Comparison of ENCODE assay signal across 22 cellular contexts in the genomic region with DNA sequence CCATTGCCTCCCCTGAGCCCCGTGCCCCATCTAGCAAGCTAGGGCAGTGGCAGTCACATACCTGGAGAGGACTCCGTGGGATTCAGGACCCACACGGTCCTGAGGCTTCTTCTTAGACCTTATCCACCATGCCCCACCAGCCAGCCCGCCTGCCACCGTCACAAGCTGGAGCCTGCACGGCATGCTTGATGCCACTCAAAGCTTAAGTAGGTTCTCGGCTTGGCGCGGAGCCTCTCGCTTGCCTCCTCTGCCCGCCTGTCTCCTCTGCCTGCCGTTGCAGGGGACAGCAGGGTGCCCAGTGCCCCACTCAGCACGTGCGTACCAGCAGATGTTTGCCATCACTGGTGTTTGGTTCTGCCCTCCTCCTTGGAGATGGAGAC. TPM values are rescaled to one million over a fixed set of nuclear protein-coding genes. Genes with fewer than 3 reads are reported as not detected.
A peak's percentile ranks its signal among the peaks of the same experiment; 100 is the strongest.
DNase-seq lines count a peak whose midpoint lies in the region; TF ChIP-seq lines count a peak whose summit lies in the region.
"Had no signal": no experiment of that assay in that cellular context is flagged by ENCODE, and none has a peak within 500 bp of the region (broad histone marks: within the 10 kb centered on the region; RNA-seq: fewer than 3 reads in every experiment).

No MANE protein-coding gene starts in this region.

- H3K36me3 ChIP-seq in spleen = no peaks in the 10 kb centered on the region
- H3K36me3 ChIP-seq in mammary epithelial cell (ENCODE audit: insufficient read depth, low read length) = no peaks in the 10 kb centered on the region
- H3K36me3 ChIP-seq: heart left ventricle, transverse colon had no signal

- in situ Hi-C loops in mammary epithelial cell (cut with MboI; ENCODE audit: low sequenced_read_pairs in 2 of 2) = no loop called here

- DNase-seq in activated effector memory CD4-positive, alpha-beta T cell treated with anti-CD3 and anti-CD28 coated beads, Interleukin-2, amount 50 U/mL, for 16 hours = peak; percentile 54
- DNase-seq in activated effector memory CD4-positive, alpha-beta T cell treated with Interleukin-2 at 50 U/mL for 16 hours = no peak
- DNase-seq in NCI-H345 (lab: John Stamatoyannopoulos, UW) (peak; percentile 75), islet precursor cell (peak; percentile 49), spleen (peak; percentile 71), mammary epithelial cell (no peak), 8988T (no peak), erythroblast (lab: John Stamatoyannopoulos, UW) (no peak)
- DNase-seq: DND-41; effector memory CD8-positive, alpha-beta T cell; NCI-H446 treated with DMSO at 0.1 percent for 48 hours; SHP77; stimulated activated CD4-positive, alpha-beta T cell treated with anti-CD3 and anti-CD28 coated beads, Interleukin-15, amount 100 ng/mL, for 24 hours; stimulated activated naive B cell treated with anti-CD40 and anti-IgM and Interleukin-4, amounts not matched to agents 10 μg/mL and 1 μg/mL and 100 μg/mL, for 72 hours; transverse colon had no signal

- H3K27me3 ChIP-seq in spleen (replicated peaks in 1 of 7) = peaks cover 0 to 6% (median 0%) of the 10 kb centered on the region in 7 donors
- H3K27me3 ChIP-seq in mammary epithelial cell (ENCODE audit: insufficient read depth, low read length) = no peaks in the 10 kb centered on the region
- H3K27me3 ChIP-seq: heart left ventricle, transverse colon had no signal

- H3K4me1 ChIP-seq in spleen = peaks cover 0 to 12% (median 2%) of the 10 kb centered on the region in 6 donors
- peaks cover 10% of the 10 kb centered on the region for H3K4me1 ChIP-seq in mammary epithelial cell (ENCODE audit: insufficient read depth, low read length)
- H3K4me1 ChIP-seq: heart left ventricle, transverse colon had no signal

- no peak overlapping the region for H3K27ac ChIP-seq in spleen
- H3K27ac ChIP-seq in mammary epithelial cell (ENCODE audit: insufficient read depth, low read depth, low read length) = no peak overlapping the region
- H3K27ac ChIP-seq: heart left ventricle, transverse colon had no signal

- peaks cover 0 to 14% (median 4%) of the 10 kb centered on the region in 8 donors for H3K9me3 ChIP-seq in spleen
- no peaks in the 10 kb centered on the region for H3K9me3 ChIP-seq in mammary epithelial cell (replicated peaks; ENCODE audit: insufficient read depth, low read length)
- H3K9me3 ChIP-seq: transverse colon had no signal

- TF ChIP-seq POLR2A in spleen (IDR thresholded peaks at IDR 0.05) = no peak
- TF ChIP-seq POLR2A in erythroblast (IDR thresholded peaks at IDR 0.05; ENCODE audit: low read length) = no peak

- no peaks in the 10 kb centered on the region for H4K20me1 ChIP-seq in mammary epithelial cell (ENCODE audit: insufficient read depth, low read length)

- 79 to 85% (median 82%) methylated on average over 10 to 14 of the region's 14 CpGs for WGBS in spleen, 5 donors
- 43% methylated on average over 13 of the region's 14 CpGs for whole genome bisulfite sequencing in mammary epithelial cell (ENCODE audit: low coverage, missing lambda C conversion rate)

- no TSS peak for BruUV-seq in mammary epithelial cell (replicated peaks; lab: Mats Ljungman, UMichigan)

- TF ChIP-seq CTCF in spleen (IDR thresholded peaks at IDR 0.05 in 8 of 11, conservative IDR thresholded peaks at IDR 0.05 in 3 of 11) (no peak), mammary epithelial cell (conservative IDR thresholded peaks at IDR 0.05 in 1 of 2, IDR thresholded peaks at IDR 0.05 in 1 of 2; ENCODE audit: extremely low read depth in 1 of 2, insufficient read depth in 1 of 2, low read depth in 1 of 2, low read length in 2 of 2) (no peak)

- intact Hi-C loops in spleen (cut with DNase I; ENCODE audit: low total_unique reads) (no loop called here), mammary epithelial cell (cut with micrococcal nuclease) (no loop called here)

- CTCF ChIA-PET in mammary epithelial cell (lab: Charles Lee; ENCODE audit: low non-redundant PET) = no interaction called here

- no peak overlapping the region for H2AFZ ChIP-seq in mammary epithelial cell (ENCODE audit: low read depth, low read length)

- H3K4me2 ChIP-seq in mammary epithelial cell (ENCODE audit: insufficient read depth, low read depth, low read length) = no peak overlapping the region

- H3K79me2 ChIP-seq in mammary epithelial cell (ENCODE audit: insufficient read depth, low read length) = no peaks in the 10 kb centered on the region

- dilution Hi-C loops in mammary epithelial cell (cut with HindIII; ENCODE audit: low sequenced_read_pairs) = no loop called here

- H3K9ac ChIP-seq in mammary epithelial cell (ENCODE audit: insufficient read depth, low read length) = no peak overlapping the region

- H3K4me3 ChIP-seq in spleen (no peak overlapping the region), mammary epithelial cell (replicated peaks in 1 of 3; ENCODE audit: insufficient read depth in 1 of 3, low read depth in 2 of 3, low read length in 3 of 3) (no peak overlapping the region)
- H3K4me3 ChIP-seq: heart left ventricle, transverse colon had no signal

RNA-seq across cellular contexts. Expression of gene PSAPL1, which starts 14.1 kb away (rescaled TPM):
- not detected for total RNA-seq in spleen
- not detected for polyA plus RNA-seq in spleen
- total RNA-seq in mammary epithelial cell = under 1 TPM in 1 of 2 donors, not detected in 1; under 0.01 TPM
- 0.01 TPM for polyA plus RNA-seq in mammary epithelial cell
- polyA minus RNA-seq in mammary epithelial cell = not detected
- total RNA-seq: activated T-helper 2 cell treated with anti-CD3 and anti-CD28 coated beads, Interferon-gamma antibody, Interleukin-2, Interleukin-4, amounts not matched to agents 10 μg/mL and 5 μg/mL and 100 μg/mL, durations not matched to agents 14 hours and 24 hours and 36 hours; fibroblast of lung; HT-29; renal cortical epithelial cell; T-helper 1 cell treated with Interleukin-12 subunit alpha and Interleukin-12 subunit beta and Interleukin-4 antibody, amounts not matched to agents 30 ng/mL and 1 ng/mL, for 36 hours; transverse colon had no signal
- polyA plus RNA-seq: fibroblast of lung, heart left ventricle, neural cell had no signal

Comparison
In these comparisons a context has a peak if more than half of its experiments do, and no peak if none do; other contexts are left out.
1. DNase-seq: peak in activated effector memory CD4-positive, alpha-beta T cell treated with anti-CD3 and anti-CD28 coated beads, Interleukin-2, amount 50 U/mL, for 16 hours (single experiment), NCI-H345 (single experiment), islet precursor cell (single experiment) and spleen (single experiment); none in activated effector memory CD4-positive, alpha-beta T cell treated with Interleukin-2 at 50 U/mL for 16 hours (single experiment), mammary epithelial cell (single experiment), 8988T (single experiment) and erythroblast (0 of 2).